In genomic region chr2:209113030-209113429, GRCh38 we compare ENCODE assay signal across 19 cellular contexts.
"Had no signal": no experiment of that assay in that cellular context is flagged by ENCODE, and none has a peak within 500 bp of the region (broad histone marks: within the 10 kb centered on the region; RNA-seq: fewer than 3 reads in every experiment).

No MANE protein-coding gene starts in this region.

- H3K36me3 Mint-ChIP-seq: activated naive CD4-positive, alpha-beta T cell treated with anti-CD3 and anti-CD28 coated beads, Interleukin-2, amount 10 ng/mL, durations not matched to agents 7 days and 5 days; naive thymus-derived CD4-positive, alpha-beta T cell; stimulated activated naive B cell treated with anti-CD40 and anti-IgM and Interleukin-4, amounts not matched to agents 10 μg/mL and 1 μg/mL and 100 μg/mL, for 72 hours had no signal

- H3K27ac Mint-ChIP-seq: activated CD4-positive, alpha-beta T cell treated with anti-CD3 and anti-CD28 coated beads, Interleukin-2, amount 10 ng/mL, durations not matched to agents 7 days and 5 days; activated naive CD4-positive, alpha-beta T cell treated with anti-CD3 and anti-CD28 coated beads, Interleukin-2, amount 10 ng/mL, durations not matched to agents 7 days and 5 days; naive thymus-derived CD4-positive, alpha-beta T cell; stimulated activated naive B cell treated with anti-CD40 and anti-IgM and Interleukin-4, amounts not matched to agents 10 μg/mL and 1 μg/mL and 100 μg/mL, for 72 hours had no signal

- DNase-seq: activated CD4-positive, alpha-beta T cell treated with anti-CD3 and anti-CD28 coated beads, Interleukin-2, amount 10 ng/mL, durations not matched to agents 7 days and 5 days; activated CD8-positive, alpha-beta memory T cell treated with anti-CD3 and anti-CD28 coated beads for 24 hours; activated CD8-positive, alpha-beta memory T cell treated with anti-CD3 and anti-CD28 coated beads, Interleukin-2, amount 50 U/mL, for 48 hours; activated effector memory CD4-positive, alpha-beta T cell treated with Interleukin-2 at 50 U/mL for 16 hours; activated naive CD4-positive, alpha-beta T cell treated with anti-CD3 and anti-CD28 coated beads, Interleukin-2, amount 10 ng/mL, durations not matched to agents 7 days and 5 days; activated T-cell treated with anti-CD3 and anti-CD28 coated beads, Interleukin-2, amount 50 U/mL, for 48 hours; aorta; colonic mucosa; head of caudate nucleus; left cardiac atrium; mesenchymal stem cell; naive thymus-derived CD4-positive, alpha-beta T cell; sigmoid colon; stimulated activated CD4-positive, alpha-beta T cell treated with anti-CD3 and anti-CD28 coated beads, Interleukin-4, amount 100 ng/mL, for 4 hours; stimulated activated naive B cell treated with anti-CD40 and anti-IgM and Interleukin-4, amounts not matched to agents 10 μg/mL and 1 μg/mL and 100 μg/mL, for 72 hours; T1000; upper lobe of right lung had no signal

- ATAC-seq: activated CD4-positive, CD25-positive, alpha-beta regulatory T cell treated with anti-CD3 and anti-CD28 coated beads, Interleukin-2, amount 50 U/mL, for 24 hours; left cardiac atrium; naive thymus-derived CD4-positive, alpha-beta T cell; stimulated activated naive B cell treated with anti-CD40 and anti-IgM and Interleukin-4, amounts not matched to agents 10 μg/mL and 1 μg/mL and 100 μg/mL, for 72 hours; upper lobe of right lung had no signal

- H3K27me3 Mint-ChIP-seq: activated CD4-positive, alpha-beta T cell treated with anti-CD3 and anti-CD28 coated beads, Interleukin-2, amount 10 ng/mL, durations not matched to agents 7 days and 5 days; activated naive CD4-positive, alpha-beta T cell treated with anti-CD3 and anti-CD28 coated beads, Interleukin-2, amount 10 ng/mL, durations not matched to agents 7 days and 5 days; central memory CD8-positive, alpha-beta T cell; naive thymus-derived CD4-positive, alpha-beta T cell; stimulated activated naive B cell treated with anti-CD40 and anti-IgM and Interleukin-4, amounts not matched to agents 10 μg/mL and 1 μg/mL and 100 μg/mL, for 72 hours had no signal

- H3K4me1 Mint-ChIP-seq: activated CD4-positive, alpha-beta T cell treated with anti-CD3 and anti-CD28 coated beads, Interleukin-2, amount 10 ng/mL, durations not matched to agents 7 days and 5 days; activated naive CD4-positive, alpha-beta T cell treated with anti-CD3 and anti-CD28 coated beads, Interleukin-2, amount 10 ng/mL, durations not matched to agents 7 days and 5 days; central memory CD8-positive, alpha-beta T cell; naive thymus-derived CD4-positive, alpha-beta T cell; stimulated activated naive B cell treated with anti-CD40 and anti-IgM and Interleukin-4, amounts not matched to agents 10 μg/mL and 1 μg/mL and 100 μg/mL, for 72 hours had no signal

- H3K9me3 Mint-ChIP-seq: activated CD4-positive, alpha-beta T cell treated with anti-CD3 and anti-CD28 coated beads, Interleukin-2, amount 10 ng/mL, durations not matched to agents 7 days and 5 days; activated naive CD4-positive, alpha-beta T cell treated with anti-CD3 and anti-CD28 coated beads, Interleukin-2, amount 10 ng/mL, durations not matched to agents 7 days and 5 days had no signal

- H3K4me3 Mint-ChIP-seq: activated CD4-positive, alpha-beta T cell treated with anti-CD3 and anti-CD28 coated beads, Interleukin-2, amount 10 ng/mL, durations not matched to agents 7 days and 5 days; activated naive CD4-positive, alpha-beta T cell treated with anti-CD3 and anti-CD28 coated beads, Interleukin-2, amount 10 ng/mL, durations not matched to agents 7 days and 5 days; central memory CD8-positive, alpha-beta T cell; naive thymus-derived CD4-positive, alpha-beta T cell; stimulated activated naive B cell treated with anti-CD40 and anti-IgM and Interleukin-4, amounts not matched to agents 10 μg/mL and 1 μg/mL and 100 μg/mL, for 72 hours had no signal
